Comparison of ENCODE assay signal across 16 cellular contexts in genomic region chr2:195769975-195770374, GRCh38.
DNase-seq lines count a peak whose midpoint lies in the region; ATAC-seq and TF ChIP-seq lines count a peak whose summit lies in the region.
"Had no signal": no experiment of that assay in that cellular context is flagged by ENCODE, and none has a peak within 500 bp of the region (broad histone marks: within the 10 kb centered on the region; RNA-seq: fewer than 3 reads in every experiment).

No MANE protein-coding gene starts in this region.

- CTCF ChIA-PET in IMR-90 (lab: Yijun Ruan, JAX): interaction anchor here (0.6 kb wide), 1 partner anchor 875 kb away, joined by 3 read pairs; no protein-coding TSS in a partner anchor

- dilution Hi-C loops in IMR-90 (cut with HindIII; ENCODE audit: low sequenced_read_pairs, unreplicated experiment): no loop called here

- DNase-seq in IMR-90 (peak; percentile 8), NCI-H226 (peak; percentile 24), choroid plexus epithelial cell (ENCODE audit: low read depth) (peak; percentile 6), fibroblast of mammary gland (ENCODE audit: low read depth) (peak; percentile 10), UCSD-AML1 (lab: John Stamatoyannopoulos, UW; ENCODE audit: unreplicated experiment) (no peak), NOMO-1 treated with DMSO at 0.1 percent for 48 hours (lab: John Stamatoyannopoulos, UW; ENCODE audit: unreplicated experiment) (no peak), right atrium auricular region (ENCODE audit: low spot score) (no peak)
- DNase-seq: Calu3; CD8-positive, alpha-beta T cell; DMS79 treated with DMSO at 0.1 percent for 48 hours; GF-D8; HCEC 1CT had no signal

- H3K18ac ChIP-seq in IMR-90 (ENCODE audit: low read depth, low read length): no peak overlapping the region

- H3K4me1 ChIP-seq in IMR-90 (ENCODE audit: control insufficient read depth, insufficient read depth, low read length) (no peaks in the 10 kb centered on the region), right atrium auricular region (no peaks in the 10 kb centered on the region)
- H3K4me1 ChIP-seq: BLaER1 treated with 17β-estradiol and CSF1 and Interleukin-3, amounts not matched to agents 10 nM and 100 nM had no signal

- H3K27me3 ChIP-seq in IMR-90 (ENCODE audit: control insufficient read depth, insufficient read depth, low read length) (no peaks in the 10 kb centered on the region), right atrium auricular region (no peaks in the 10 kb centered on the region)
- H3K27me3 ChIP-seq: BLaER1 treated with 17β-estradiol and CSF1 and Interleukin-3, amounts not matched to agents 10 nM and 100 nM had no signal

- TF ChIP-seq RAD21 in IMR-90 (IDR thresholded peaks at IDR 0.05; ENCODE audit: low read length): no peak

- H3K4me2 ChIP-seq in IMR-90 (ENCODE audit: low read depth, low read length): no peak overlapping the region
- H3K4me2 ChIP-seq: BLaER1 treated with 17β-estradiol and CSF1 and Interleukin-3, amounts not matched to agents 10 nM and 100 nM; GM23338 had no signal

- no peak overlapping the region for H3K14ac ChIP-seq in IMR-90 (replicated peaks; ENCODE audit: low read depth, low read length)

- H2BK20ac ChIP-seq in IMR-90 (ENCODE audit: low read depth, low read length): no peak overlapping the region

- ATAC-seq in IMR-90 (ENCODE audit: low read depth): no peak
- no peak for ATAC-seq in HG03354 (IDR thresholded peaks at IDR 0.05; ENCODE audit: poor library complexity, severe bottlenecking, unreplicated experiment)
- ATAC-seq: CD8-positive, alpha-beta T cell; GM23338; HepG2 had no signal

- no peaks in the 10 kb centered on the region for H3K9me1 ChIP-seq in IMR-90 (ENCODE audit: insufficient read depth, low read length)

- H4K91ac ChIP-seq in IMR-90 (ENCODE audit: insufficient read depth, low read depth, low read length): no peak overlapping the region

- in situ Hi-C loops in IMR-90 (cut with MboI; ENCODE audit: low sequenced_read_pairs): no loop called here

- peak overlapping the region; percentile 31 for H2BK5ac ChIP-seq in IMR-90 (ENCODE audit: low read depth, low read length, poor library complexity, severe bottlenecking)

- TF ChIP-seq CTCF in IMR-90 (conservative IDR thresholded peaks at IDR 0.05; ENCODE audit: low read depth, low read length) (no peak), choroid plexus epithelial cell (conservative IDR thresholded peaks at IDR 0.05; ENCODE audit: low read depth, low read length) (no peak), fibroblast of mammary gland (conservative IDR thresholded peaks at IDR 0.05; ENCODE audit: control insufficient read depth, insufficient read depth, low read depth, low read length) (no peak), right atrium auricular region (IDR thresholded peaks at IDR 0.05) (no peak)

- no peak overlapping the region for H2BK15ac ChIP-seq in IMR-90 (ENCODE audit: low read depth, low read length)

- H4K20me1 ChIP-seq in IMR-90 (ENCODE audit: insufficient read depth, low read length): no peaks in the 10 kb centered on the region
- H4K20me1 ChIP-seq: BLaER1 treated with 17β-estradiol and CSF1 and Interleukin-3, amounts not matched to agents 10 nM and 100 nM had no signal

- no peak overlapping the region for H2AK9ac ChIP-seq in IMR-90 (replicated peaks; ENCODE audit: low read depth, low read length, poor library complexity)

- intact Hi-C loops in IMR-90 (cut with micrococcal nuclease): no loop called here

- no peak overlapping the region for H3K56ac ChIP-seq in IMR-90 (ENCODE audit: extremely low read depth, insufficient read depth, low read length)

- no peak overlapping the region for H2AFZ ChIP-seq in IMR-90 (replicated peaks; ENCODE audit: low read length, poor library complexity)
- H2AFZ ChIP-seq: GM23338 had no signal

- H4K5ac ChIP-seq in IMR-90 (ENCODE audit: low read depth, low read length): no peak overlapping the region

- H4K8ac ChIP-seq in IMR-90 (ENCODE audit: low read depth in 2 of 2, low read length in 2 of 2): no peak overlapping the region

- 0 out of 2 replicates have a peak overlapping the region, but pooled peaks have one; percentile 26 for H2BK120ac ChIP-seq in IMR-90 (ENCODE audit: low read depth, low read length)

- H3K23ac ChIP-seq in IMR-90 (ENCODE audit: low read depth, low read length): no peak overlapping the region

- H3K4me3 ChIP-seq in IMR-90 (ENCODE audit: insufficient read depth, low read depth, low read length) (no peak overlapping the region), choroid plexus epithelial cell (ENCODE audit: low read depth, low read length) (no peak overlapping the region), fibroblast of mammary gland (ENCODE audit: control insufficient read depth, low read depth, low read length) (no peak overlapping the region), right atrium auricular region (no peak overlapping the region)
- H3K4me3 ChIP-seq: BLaER1 treated with 17β-estradiol and CSF1 and Interleukin-3, amounts not matched to agents 10 nM and 100 nM; GM23338 had no signal

- no peaks in the 10 kb centered on the region for H3K9me3 ChIP-seq in IMR-90 (ENCODE audit: control insufficient read depth, insufficient read depth, low read length)
- H3K9me3 ChIP-seq in right atrium auricular region: peaks cover 0 to 4% of the 10 kb centered on the region in 2 donors

- BruUV-seq in IMR-90 (replicated peaks; lab: Mats Ljungman, UMichigan): no TSS peak

- no peak overlapping the region for H3K27ac ChIP-seq in IMR-90 (ENCODE audit: insufficient read depth, low read length)
- H3K27ac ChIP-seq in right atrium auricular region: no peak overlapping the region
- H3K27ac ChIP-seq: BLaER1 treated with 17β-estradiol and CSF1 and Interleukin-3, amounts not matched to agents 10 nM and 100 nM had no signal

- no peaks in the 10 kb centered on the region for H3K36me3 ChIP-seq in IMR-90 (ENCODE audit: control insufficient read depth, insufficient read depth, low read length)
- H3K36me3 ChIP-seq in right atrium auricular region: no peaks in the 10 kb centered on the region
- H3K36me3 ChIP-seq: BLaER1 treated with 17β-estradiol and CSF1 and Interleukin-3, amounts not matched to agents 10 nM and 100 nM had no signal

- TF ChIP-seq POLR2A in IMR-90 (IDR thresholded peaks at IDR 0.05; ENCODE audit: low read depth, low read length): no peak

- POLR2A ChIA-PET in IMR-90 (lab: Charles Lee; ENCODE audit: unreplicated experiment): no interaction called here

- no peaks in the 10 kb centered on the region for H3K79me1 ChIP-seq in IMR-90 (ENCODE audit: low read depth in 1 of 2, low read length in 2 of 2)

- no peak overlapping the region for H2AK5ac ChIP-seq in IMR-90 (ENCODE audit: low read depth, low read length)

- H3K4ac ChIP-seq in IMR-90 (ENCODE audit: low read depth, low read length): no peak overlapping the region

- H3K9ac ChIP-seq in IMR-90 (ENCODE audit: low read depth, low read length): no peak overlapping the region
- H3K9ac ChIP-seq: BLaER1 treated with 17β-estradiol and CSF1 and Interleukin-3, amounts not matched to agents 10 nM and 100 nM had no signal

TF ChIP-seq in IMR-90, 13 proteins besides CTCF, POLR2A, EP300 and RAD21:
- TF ChIP-seq NFE2L2 (IDR thresholded peaks at IDR 0.05; ENCODE audit: low read depth, low read length) (no peak), FOS (IDR thresholded peaks at IDR 0.05; ENCODE audit: low read depth, low read length) (no peak), MAZ (IDR thresholded peaks at IDR 0.05; ENCODE audit: borderline replicate concordance, low read depth, low read length) (no peak), ELK1 (IDR thresholded peaks at IDR 0.05; ENCODE audit: borderline replicate concordance, low read depth, low read length) (no peak)

Comparison
In these comparisons a context has a peak if more than half of its experiments do, and no peak if none do; other contexts are left out.
1. DNase-seq: peak in IMR-90 (single experiment), NCI-H226 (single experiment), choroid plexus epithelial cell (single experiment) and fibroblast of mammary gland (single experiment); none in UCSD-AML1 (single experiment), NOMO-1 treated with DMSO at 0.1 percent for 48 hours (single experiment) and right atrium auricular region (single experiment).